15 cellular contexts compared by ENCODE assay signal in the genomic region with DNA sequence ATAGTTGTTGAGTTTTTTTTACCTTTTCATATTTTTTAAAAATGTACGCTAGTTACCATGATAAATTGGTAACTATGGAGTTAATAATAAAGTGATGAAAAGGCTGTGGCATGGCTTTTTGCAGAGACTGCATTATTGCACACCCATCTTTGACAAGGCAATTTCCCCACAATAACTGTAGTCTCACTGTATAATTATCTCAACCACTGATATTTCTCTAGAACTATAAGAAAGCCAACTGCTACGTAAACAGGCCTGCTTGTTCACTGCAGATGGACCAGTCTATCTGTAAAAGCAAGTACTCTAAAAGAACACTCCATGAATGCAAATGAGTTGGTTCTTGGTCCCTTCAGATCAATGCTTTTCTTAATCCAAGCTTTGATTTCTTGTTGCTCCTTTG.
DNase-seq lines count a peak whose midpoint lies in the region; ATAC-seq and TF ChIP-seq lines count a peak whose summit lies in the region.
"Had no signal": no experiment of that assay in that cellular context is flagged by ENCODE, and none has a peak within 500 bp of the region (broad histone marks: within the 10 kb centered on the region; RNA-seq: fewer than 3 reads in every experiment).

No MANE protein-coding gene starts in this region.

- H2BK5ac ChIP-seq in IMR-90 (ENCODE audit: low read depth, low read length, poor library complexity, severe bottlenecking) = no peak overlapping the region

- no peak overlapping the region for H3K14ac ChIP-seq in IMR-90 (replicated peaks; ENCODE audit: low read depth, low read length)

- H3F3A ChIP-seq in neural cell (ENCODE audit: insufficient read depth, low read length, poor library complexity, severe bottlenecking) = no peaks in the 10 kb centered on the region

- CTCF ChIA-PET in IMR-90 (lab: Yijun Ruan, JAX) (no interaction called here), mammary epithelial cell (lab: Charles Lee; ENCODE audit: low non-redundant PET) (no interaction called here)

- no peak overlapping the region for H4K5ac ChIP-seq in IMR-90 (ENCODE audit: low read depth, low read length)

- H3K4ac ChIP-seq in IMR-90 (ENCODE audit: low read depth, low read length) = no peak overlapping the region

- H3K4me1 ChIP-seq in IMR-90 (ENCODE audit: control insufficient read depth, insufficient read depth, low read length) (0 out of 2 replicates have a peak, but pooled peaks cover 2% of the 10 kb centered on the region), mammary epithelial cell (ENCODE audit: insufficient read depth, low read length) (peaks cover 28% of the 10 kb centered on the region), BE2C (no peaks in the 10 kb centered on the region)

- no peak overlapping the region for H3K23ac ChIP-seq in IMR-90 (ENCODE audit: low read depth, low read length)

- TF ChIP-seq EP300 in neural cell (conservative IDR thresholded peaks at IDR 0.05; ENCODE audit: poor library complexity, severe bottlenecking) = peak; percentile 61

- TF ChIP-seq CTCF in IMR-90 (conservative IDR thresholded peaks at IDR 0.05; ENCODE audit: low read depth, low read length) (no peak), mammary epithelial cell (conservative IDR thresholded peaks at IDR 0.05 in 1 of 2, IDR thresholded peaks at IDR 0.05 in 1 of 2; ENCODE audit: extremely low read depth in 1 of 2, insufficient read depth in 1 of 2, low read depth in 1 of 2, low read length in 2 of 2) (no peak), neural cell (IDR thresholded peaks at IDR 0.05; ENCODE audit: poor library complexity, severe bottlenecking) (no peak), BE2C (IDR thresholded peaks at IDR 0.05; ENCODE audit: low read depth, low read length) (no peak)

- no peak for TF ChIP-seq RAD21 in IMR-90 (IDR thresholded peaks at IDR 0.05; ENCODE audit: low read length)
- peak; percentile 39 for TF ChIP-seq RAD21 in neural cell (conservative IDR thresholded peaks at IDR 0.05)

- no peaks in the 10 kb centered on the region for H3K9me2 ChIP-seq in neural cell (ENCODE audit: insufficient read depth, low read length)

- no peak for ATAC-seq in IMR-90 (ENCODE audit: low read depth)
- ATAC-seq: GM23338 had no signal

- H3K4me2 ChIP-seq in IMR-90 (ENCODE audit: low read depth, low read length) = no peak overlapping the region
- peak overlapping the region; percentile 40 for H3K4me2 ChIP-seq in mammary epithelial cell (ENCODE audit: insufficient read depth, low read depth, low read length)
- no peak overlapping the region for H3K4me2 ChIP-seq in neural cell (ENCODE audit: low read length)
- H3K4me2 ChIP-seq: GM23338, KMS-11 had no signal

- no peak overlapping the region for H4K8ac ChIP-seq in IMR-90 (ENCODE audit: low read depth in 2 of 2, low read length in 2 of 2)

- H2BK15ac ChIP-seq in IMR-90 (ENCODE audit: low read depth, low read length) = no peak overlapping the region

- no peak overlapping the region for H3K9ac ChIP-seq in IMR-90 (ENCODE audit: low read depth, low read length)
- H3K9ac ChIP-seq in mammary epithelial cell (ENCODE audit: insufficient read depth, low read length) = peak overlapping the region; percentile 65
- H3K9ac ChIP-seq in neural cell (ENCODE audit: low read length) = no peak overlapping the region
- H3K9ac ChIP-seq: KMS-11 had no signal

- BruUV-seq in IMR-90 (replicated peaks; lab: Mats Ljungman, UMichigan) = no TSS peak
- BruUV-seq in mammary epithelial cell (replicated peaks; lab: Mats Ljungman, UMichigan) = TSS peak; percentile 94

- in situ Hi-C loops in IMR-90 (cut with MboI; ENCODE audit: low sequenced_read_pairs) (loop anchor here (25.0 kb wide), 1 partner anchor 1456 kb away; a partner anchor contains a TSS), mammary epithelial cell (cut with MboI; ENCODE audit: low sequenced_read_pairs in 2 of 2) (no loop called here)

- intact Hi-C loops in IMR-90 (cut with micrococcal nuclease) = no loop called here
- intact Hi-C loops in mammary epithelial cell (cut with micrococcal nuclease) = no loop called here

- TF ChIP-seq POLR2A in IMR-90 (IDR thresholded peaks at IDR 0.05; ENCODE audit: low read depth, low read length) = no peak

- no peak overlapping the region for H2AK5ac ChIP-seq in IMR-90 (ENCODE audit: low read depth, low read length)

- no peaks in the 10 kb centered on the region for H3K79me2 ChIP-seq in mammary epithelial cell (ENCODE audit: insufficient read depth, low read length)
- H3K79me2 ChIP-seq in neural cell (replicated peaks; ENCODE audit: insufficient read depth, low read length) = no peaks in the 10 kb centered on the region

- H3K36me3 ChIP-seq in IMR-90 (ENCODE audit: control insufficient read depth, insufficient read depth, low read length) (no peaks in the 10 kb centered on the region), mammary epithelial cell (ENCODE audit: insufficient read depth, low read length) (no peaks in the 10 kb centered on the region), neural cell (ENCODE audit: insufficient read depth, low read length) (no peaks in the 10 kb centered on the region), BE2C (no peaks in the 10 kb centered on the region)

- no peak overlapping the region for H3K18ac ChIP-seq in IMR-90 (ENCODE audit: low read depth, low read length)

- POLR2A ChIA-PET in IMR-90 (lab: Charles Lee; ENCODE audit: unreplicated experiment) = no interaction called here

- H4K20me1 ChIP-seq in IMR-90 (ENCODE audit: insufficient read depth, low read length) = no peaks in the 10 kb centered on the region
- no peaks in the 10 kb centered on the region for H4K20me1 ChIP-seq in mammary epithelial cell (ENCODE audit: insufficient read depth, low read length)
- no peaks in the 10 kb centered on the region for H4K20me1 ChIP-seq in neural cell (ENCODE audit: insufficient read depth)

- no peak overlapping the region for H3K4me3 ChIP-seq in IMR-90 (ENCODE audit: insufficient read depth, low read depth, low read length)
- no peak overlapping the region for H3K4me3 ChIP-seq in mammary epithelial cell (replicated peaks in 1 of 3; ENCODE audit: insufficient read depth in 1 of 3, low read depth in 2 of 3, low read length in 3 of 3)
- H3K4me3 ChIP-seq in neural cell (ENCODE audit: low read length) = no peak overlapping the region
- H3K4me3 ChIP-seq in BE2C (ENCODE audit: low read depth, low read length) = no peak overlapping the region
- H3K4me3 ChIP-seq: GM23338 had no signal

- H3K9me1 ChIP-seq in IMR-90 (ENCODE audit: insufficient read depth, low read length) = 0 out of 2 replicates have a peak, but pooled peaks cover 3% of the 10 kb centered on the region

- peak overlapping the region; percentile 14; the same call in 1 of the 2 replicates for H2BK120ac ChIP-seq in IMR-90 (ENCODE audit: low read depth, low read length)

- H2BK20ac ChIP-seq in IMR-90 (ENCODE audit: low read depth, low read length) = no peak overlapping the region

- H4K91ac ChIP-seq in IMR-90 (ENCODE audit: insufficient read depth, low read depth, low read length) = no peak overlapping the region

- H3K27me3 ChIP-seq in IMR-90 (ENCODE audit: control insufficient read depth, insufficient read depth, low read length) = no peaks in the 10 kb centered on the region
- H3K27me3 ChIP-seq in mammary epithelial cell (ENCODE audit: insufficient read depth, low read length) = no peaks in the 10 kb centered on the region
- no peaks in the 10 kb centered on the region for H3K27me3 ChIP-seq in neural cell (ENCODE audit: insufficient read depth, low read depth, low read length)
- no peaks in the 10 kb centered on the region for H3K27me3 ChIP-seq in BE2C

- H3K9me3 ChIP-seq in IMR-90 (ENCODE audit: control insufficient read depth, insufficient read depth, low read length) = no peaks in the 10 kb centered on the region
- no peaks in the 10 kb centered on the region for H3K9me3 ChIP-seq in mammary epithelial cell (replicated peaks; ENCODE audit: insufficient read depth, low read length)
- H3K9me3 ChIP-seq in neural cell (ENCODE audit: low read length) = no peaks in the 10 kb centered on the region
- H3K9me3 ChIP-seq in BE2C = no peaks in the 10 kb centered on the region

- DNase-seq in IMR-90 (no peak), NCI-H69 (lab: John Stamatoyannopoulos, UW) (peak; percentile 37), mammary epithelial cell (no peak), activated T-cell treated with anti-CD3 and anti-CD28 coated beads for 4 hours (no peak), BE2C (no peak), OCI-M2 (lab: John Stamatoyannopoulos, UW; ENCODE audit: unreplicated experiment) (no peak)
- DNase-seq: ACHN, GDM1, NCI-H82, OCI-M1 had no signal

- no peak overlapping the region for H3K56ac ChIP-seq in IMR-90 (ENCODE audit: extremely low read depth, insufficient read depth, low read length)

- 100% methylated on average over 1 of the region's 2 CpGs; no CpG with 5 or more reads in 1 of the 2 experiments for WGBS in IMR-90 (ENCODE audit: extremely low coverage in 2 of 2, insufficient read length in 1 of 2), 2 experiments
- 93% methylated on average over 2 of the region's 2 CpGs for WGBS in mammary epithelial cell (ENCODE audit: low coverage, missing lambda C conversion rate)

- dilution Hi-C loops in IMR-90 (cut with HindIII; ENCODE audit: low sequenced_read_pairs, unreplicated experiment) (no loop called here), mammary epithelial cell (cut with HindIII; ENCODE audit: low sequenced_read_pairs) (no loop called here)

- H3K27ac ChIP-seq in IMR-90 (ENCODE audit: insufficient read depth, low read length) = no peak overlapping the region
- peak overlapping the region; percentile 98 for H3K27ac ChIP-seq in mammary epithelial cell (ENCODE audit: insufficient read depth, low read depth, low read length)
- peak overlapping the region; percentile 72 for H3K27ac ChIP-seq in neural cell (ENCODE audit: low read length)
- H3K27ac ChIP-seq: C4-2B, KMS-11, RWPE1 had no signal

- H2AFZ ChIP-seq in IMR-90 (replicated peaks; ENCODE audit: low read length, poor library complexity) (no peak overlapping the region), mammary epithelial cell (ENCODE audit: low read depth, low read length) (peak overlapping the region; percentile 28), neural cell (ENCODE audit: low read depth, low read length) (no peak overlapping the region)

- no peaks in the 10 kb centered on the region for H3K79me1 ChIP-seq in IMR-90 (ENCODE audit: low read depth in 1 of 2, low read length in 2 of 2)

- H2AK9ac ChIP-seq in IMR-90 (replicated peaks; ENCODE audit: low read depth, low read length, poor library complexity) = no peak overlapping the region

TF ChIP-seq in IMR-90, 13 proteins besides CTCF, POLR2A, EP300 and RAD21 (continues in another document):
- TF ChIP-seq MXI1 (IDR thresholded peaks at IDR 0.05; ENCODE audit: borderline replicate concordance, low read depth, low read length) = no peak
- no peak for TF ChIP-seq RCOR1 (IDR thresholded peaks at IDR 0.05; ENCODE audit: insufficient replicate concordance, low read length)
- no peak for TF ChIP-seq FOS (IDR thresholded peaks at IDR 0.05; ENCODE audit: low read depth, low read length)
- no peak for TF ChIP-seq MAZ (IDR thresholded peaks at IDR 0.05; ENCODE audit: borderline replicate concordance, low read depth, low read length)

TF ChIP-seq in neural cell, 6 proteins besides CTCF, POLR2A, EP300 and RAD21 (continues in another document):
- TF ChIP-seq TAF1 (IDR thresholded peaks at IDR 0.05; ENCODE audit: low read depth) (no peak), POLR2AphosphoS5 (IDR thresholded peaks at IDR 0.05) (peak; percentile 70), SMC3 (conservative IDR thresholded peaks at IDR 0.05; ENCODE audit: poor library complexity) (peak; percentile 35), MXI1 (conservative IDR thresholded peaks at IDR 0.05; ENCODE audit: poor library complexity, severe bottlenecking) (no peak)
